ENCODE assay signal across 8 cellular contexts in genomic region chr1:94247146-94248094, GRCh38. TPM values are rescaled to one million over a fixed set of nuclear protein-coding genes. Genes with fewer than 3 reads are reported as not detected.
DNase-seq lines count a peak whose midpoint lies in the region; ATAC-seq and TF ChIP-seq lines count a peak whose summit lies in the region.

No MANE protein-coding gene starts in this region.

- peak overlapping the region; percentile 83 for H3K4me3 ChIP-seq in choroid plexus epithelial cell (ENCODE audit: low read depth, low read length)

- TF ChIP-seq CTCF in choroid plexus epithelial cell (conservative IDR thresholded peaks at IDR 0.05; ENCODE audit: low read depth, low read length) = no peak

- no peak overlapping the region for H3K27ac Mint-ChIP-seq in stimulated activated effector memory CD8-positive, alpha-beta T cell treated with anti-CD3 and anti-CD28 coated beads, Interleukin-12 subunit alpha, Interleukin-12 subunit beta, amount 100 ng/mL, for 72 hours

- H3K9me3 Mint-ChIP-seq in stimulated activated effector memory CD8-positive, alpha-beta T cell treated with anti-CD3 and anti-CD28 coated beads, Interleukin-12 subunit alpha, Interleukin-12 subunit beta, amount 100 ng/mL, for 72 hours = peaks cover 7% of the 10 kb centered on the region

- peak; percentile 83 for ATAC-seq in GM19455 (IDR thresholded peaks at IDR 0.05; ENCODE audit: unreplicated experiment)
- peak; percentile 77 for ATAC-seq in HG03565 (IDR thresholded peaks at IDR 0.05; ENCODE audit: unreplicated experiment)
- peak; percentile 76 for ATAC-seq in stimulated activated effector memory CD8-positive, alpha-beta T cell treated with anti-CD3 and anti-CD28 coated beads, Interleukin-12 subunit alpha, Interleukin-12 subunit beta, amount 100 ng/mL, for 72 hours

- H3K4me3 Mint-ChIP-seq in stimulated activated effector memory CD8-positive, alpha-beta T cell treated with anti-CD3 and anti-CD28 coated beads, Interleukin-12 subunit alpha, Interleukin-12 subunit beta, amount 100 ng/mL, for 72 hours = peak overlapping the region; percentile 58

- H3K36me3 Mint-ChIP-seq in stimulated activated effector memory CD8-positive, alpha-beta T cell treated with anti-CD3 and anti-CD28 coated beads, Interleukin-12 subunit alpha, Interleukin-12 subunit beta, amount 100 ng/mL, for 72 hours = no peaks in the 10 kb centered on the region

- peaks cover 14% of the 10 kb centered on the region for H3K4me1 Mint-ChIP-seq in stimulated activated effector memory CD8-positive, alpha-beta T cell treated with anti-CD3 and anti-CD28 coated beads, Interleukin-12 subunit alpha, Interleukin-12 subunit beta, amount 100 ng/mL, for 72 hours

- peak; percentile 77 for DNase-seq in DMS 273 (lab: John Stamatoyannopoulos, UW; ENCODE audit: unreplicated experiment)
- DNase-seq in SK-N-DZ (ENCODE audit: low spot score) = peak; percentile 65
- DNase-seq in choroid plexus epithelial cell (ENCODE audit: low read depth) = peak; percentile 59
- DNase-seq in left kidney (ENCODE audit: low read depth, low spot score) = peak; percentile 92
- no peak for DNase-seq in stimulated activated effector memory CD8-positive, alpha-beta T cell treated with anti-CD3 and anti-CD28 coated beads, Interleukin-12 subunit alpha, Interleukin-12 subunit beta, amount 100 ng/mL, for 72 hours (ENCODE audit: low spot score in 2 of 2)
- no peak for DNase-seq in globus pallidus (ENCODE audit: low spot score)

RNA-seq across cellular contexts. Expression of gene ARHGAP29, which starts 10.0 kb away (rescaled TPM):
- 13.4 and 13.5 TPM in 2 replicates for polyA plus RNA-seq in SK-N-DZ (2014; cell fraction: cytosol; rRNA removed)
- 15.8 and 22.3 TPM in 2 replicates for polyA plus RNA-seq in SK-N-DZ (2014; cell fraction: nucleus; rRNA removed)

Comparison
In these comparisons a context has a peak if more than half of its experiments do, and no peak if none do; other contexts are left out.
1. DNase-seq: peak in DMS 273 (single experiment), SK-N-DZ (single experiment), choroid plexus epithelial cell (single experiment) and left kidney (single experiment); none in stimulated activated effector memory CD8-positive, alpha-beta T cell treated with anti-CD3 and anti-CD28 coated beads, Interleukin-12 subunit alpha, Interleukin-12 subunit beta, amount 100 ng/mL, for 72 hours (0 of 2) and globus pallidus (single experiment).
2. Peak in every context shown above with its lines, with median percentiles within 50 percentile points of each other: ATAC-seq.